In genomic region chr7:98251251-98251843, GRCh38 we compare ENCODE assay signal across 8 cellular contexts. TPM values are rescaled to one million over a fixed set of nuclear protein-coding genes. Genes with fewer than 3 reads are reported as not detected.
A peak's percentile ranks its signal among the peaks of the same experiment; 100 is the strongest.
DNase-seq lines count a peak whose midpoint lies in the region; ATAC-seq and TF ChIP-seq lines count a peak whose summit lies in the region.

No MANE protein-coding gene starts in this region.

- WGBS in mesodermal cell (ENCODE audit: insufficient coverage in 2 of 2), 2 experiments, result 3 to 7% methylated on average over 10 to 11 of the region's 15 CpGs
- WGBS in testis, 2 donors, result 19 to 33% methylated on average over 8 to 15 of the region's 15 CpGs

- peak overlapping the region; percentile 88 for H3K9ac ChIP-seq in ES-I3 (ENCODE audit: low read depth, low read length)
- H3K9ac ChIP-seq in duodenal mucosa (ENCODE audit: low read depth in 1 of 2, low read length in 2 of 2), result peak overlapping the region; percentile 81 to 84

- H3K4me3 ChIP-seq in duodenal mucosa (ENCODE audit: low read depth in 1 of 2, low read length in 2 of 2) (peak overlapping the region; percentile 96 to 97), mesodermal cell (ENCODE audit: extremely low read depth, insufficient read depth, low read length, poor library complexity, severe bottlenecking) (peak overlapping the region; percentile 87), testis (peak overlapping the region; percentile 73 to 82)

- DNase-seq in LHCN-M2 (ENCODE audit: low read depth) (peak; percentile 51), testis (no peak), EL (no peak)
- peak; percentile 37 for DNase-seq in activated CD4-positive, CD25-positive, alpha-beta regulatory T cell treated with anti-CD3 and anti-CD28 coated beads, Interleukin-2, amount 50 U/mL, for 72 hours

- ATAC-seq in GM21737 (IDR thresholded peaks at IDR 0.05; ENCODE audit: unreplicated experiment), result peak; percentile 24

- H3K27ac ChIP-seq in duodenal mucosa (ENCODE audit: low read depth, low read length), result peak overlapping the region; percentile 88
- H3K27ac ChIP-seq in mesodermal cell (ENCODE audit: low read depth, low read length, severe bottlenecking), result no peak overlapping the region
- no peak overlapping the region for H3K27ac ChIP-seq in testis

- no peaks in the 10 kb centered on the region for H3K9me3 ChIP-seq in ES-I3 (ENCODE audit: control insufficient read depth, insufficient read depth, low read length)
- H3K9me3 ChIP-seq in duodenal mucosa (ENCODE audit: control insufficient read depth in 1 of 2, low read length in 2 of 2), result no peaks in the 10 kb centered on the region
- no peaks in the 10 kb centered on the region for H3K9me3 ChIP-seq in mesodermal cell (ENCODE audit: control insufficient read depth, low read length)
- no peaks in the 10 kb centered on the region for H3K9me3 ChIP-seq in testis

- TF ChIP-seq CTCF in testis (IDR thresholded peaks at IDR 0.05), result no peak

- H3K27me3 ChIP-seq in duodenal mucosa (ENCODE audit: control insufficient read depth in 1 of 2, insufficient read depth in 2 of 2, low read length in 2 of 2) (no peaks in the 10 kb centered on the region), testis (no peaks in the 10 kb centered on the region)

- TF ChIP-seq POLR2A in testis (IDR thresholded peaks at IDR 0.05), result no peak

- H3K36me3 ChIP-seq in ES-I3 (ENCODE audit: insufficient read depth, low read length) (no peaks in the 10 kb centered on the region), duodenal mucosa (ENCODE audit: control insufficient read depth in 1 of 2, insufficient read depth in 2 of 2, low read length in 2 of 2) (peaks cover 0 to 6% of the 10 kb centered on the region in 2 donors), mesodermal cell (ENCODE audit: control insufficient read depth, insufficient read depth, low read length) (peaks cover 8% of the 10 kb centered on the region), testis (ENCODE audit: low read depth, missing control alignments) (no peaks in the 10 kb centered on the region)

- H3K4me1 ChIP-seq in ES-I3 (ENCODE audit: insufficient read depth, low read length) (peaks cover 6% of the 10 kb centered on the region; the same call in 1 of the 2 replicates), duodenal mucosa (ENCODE audit: control insufficient read depth in 1 of 2, insufficient read depth in 2 of 2, low read length in 2 of 2) (peaks cover 28 to 30% of the 10 kb centered on the region in 2 donors), mesodermal cell (ENCODE audit: control insufficient read depth, insufficient read depth, low read length, poor library complexity, severe bottlenecking) (peaks cover 5% of the 10 kb centered on the region), testis (peaks cover 8% of the 10 kb centered on the region)

- intact Hi-C loops in testis (cut with DNase I; ENCODE audit: low total_unique reads), result no loop called here

RNA-seq across cellular contexts. Expression of gene TECPR1, which starts 0.7 kb away (rescaled TPM):
- total RNA-seq in LHCN-M2 (2014; rRNA removed), result 36.5 and 61.1 TPM in 2 replicates
- polyA plus RNA-seq in LHCN-M2 (2012), result 22.5 TPM
- 24.3 TPM for polyA plus RNA-seq in mesodermal cell (2013, experiment 1 of 2)
- polyA plus RNA-seq in mesodermal cell (2013, experiment 2 of 2), result 19.2 TPM
- 10 to 100 TPM; 18.5 to 24.6 TPM for total RNA-seq in testis
- polyA plus RNA-seq in testis (ENCODE audit: insufficient read depth, low read depth, low replicate concordance), result 13.5 TPM

RNA-seq across cellular contexts. Expression of gene BRI3, which starts 30.1 kb away (rescaled TPM):
- total RNA-seq in LHCN-M2 (2014; rRNA removed) (49.6 and 67.6 TPM in 2 replicates), testis (10 to 100 TPM; 61.1 to 76.3 TPM)
- 752 TPM for polyA plus RNA-seq in LHCN-M2 (2012)
- polyA plus RNA-seq in mesodermal cell (2013, experiment 1 of 2), result 172 TPM
- polyA plus RNA-seq in mesodermal cell (2013, experiment 2 of 2), result 147 TPM
- 167 TPM for polyA plus RNA-seq in testis (ENCODE audit: insufficient read depth, low read depth, low replicate concordance)

RNA-seq across cellular contexts. Expression of gene BHLHA15, which starts 40.1 kb away (rescaled TPM):
- 0.45 TPM in 1 of 2 replicates, not detected in the other for total RNA-seq in LHCN-M2 (2014; rRNA removed)
- 0.15 TPM for polyA plus RNA-seq in LHCN-M2 (2012)
- not detected for polyA plus RNA-seq in mesodermal cell (2013, experiment 1 of 2)
- polyA plus RNA-seq in mesodermal cell (2013, experiment 2 of 2), result not detected
- 1 to 10 TPM in 1 of 2 donors, under 1 TPM in 1; 0.50 to 2.4 TPM for total RNA-seq in testis
- polyA plus RNA-seq in testis (ENCODE audit: insufficient read depth, low read depth, low replicate concordance), result not detected

Comparison
In these comparisons a context has a peak if more than half of its experiments do, and no peak if none do; other contexts are left out.
1. DNase-seq: peak in LHCN-M2 (single experiment) and activated CD4-positive, CD25-positive, alpha-beta regulatory T cell treated with anti-CD3 and anti-CD28 coated beads, Interleukin-2, amount 50 U/mL, for 72 hours (single experiment); none in testis (single experiment) and EL (single experiment).
2. Peak in every context shown above with its lines, with median percentiles within 50 percentile points of each other: H3K4me3 ChIP-seq.